9 cellular contexts compared by ENCODE assay signal in the genomic region with DNA sequence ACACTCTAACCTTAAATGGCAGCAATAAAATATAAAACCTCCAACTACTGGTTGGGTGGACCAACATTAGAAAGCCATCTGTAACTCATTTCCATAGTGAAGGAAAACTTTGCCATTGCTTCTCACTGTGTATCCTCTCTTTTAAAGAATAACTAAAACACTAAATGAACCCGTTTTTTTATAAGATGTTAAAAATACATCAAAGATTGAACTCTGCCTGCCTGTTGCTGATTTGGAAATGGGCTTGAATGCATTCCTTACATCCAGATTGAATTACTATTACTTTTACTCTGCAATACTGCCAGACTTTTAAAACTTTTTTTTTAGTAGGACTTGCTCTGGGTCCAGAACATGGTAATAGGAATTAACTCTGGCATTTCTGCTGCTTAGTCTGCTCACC.
"Had no signal": no experiment of that assay in that cellular context is flagged by ENCODE, and none has a peak within 500 bp of the region (broad histone marks: within the 10 kb centered on the region; RNA-seq: fewer than 3 reads in every experiment).

No MANE protein-coding gene starts in this region.

- H3K4me2 ChIP-seq: GM23338 had no signal

- H3K4me3 Mint-ChIP-seq: GM23338, H9, HFFc6 had no signal

- H2AFZ ChIP-seq: GM23248, GM23338 had no signal

- H3K4me3 ChIP-seq: GM23248, GM23338, HAP-1 had no signal

- H3K27ac Mint-ChIP-seq: GM23338, H9, HFFc6 had no signal

- ATAC-seq: GM23338, HCT116 had no signal

- H3K4me1 ChIP-seq: HAP-1 had no signal

- H3K27ac ChIP-seq: GM23248 had no signal

- H3K9me3 ChIP-seq: HAP-1 had no signal

- H3K9me3 Mint-ChIP-seq: GM23338, H9, HFFc6 had no signal

- DNase-seq: GM23248, GOT3, H7, H9, HCEC 1CT, HFFc6 had no signal

- H3K9ac ChIP-seq: GM23248 had no signal

- H3K36me3 ChIP-seq: HAP-1 had no signal
